9 cellular contexts compared by ENCODE assay signal in the genomic region with DNA sequence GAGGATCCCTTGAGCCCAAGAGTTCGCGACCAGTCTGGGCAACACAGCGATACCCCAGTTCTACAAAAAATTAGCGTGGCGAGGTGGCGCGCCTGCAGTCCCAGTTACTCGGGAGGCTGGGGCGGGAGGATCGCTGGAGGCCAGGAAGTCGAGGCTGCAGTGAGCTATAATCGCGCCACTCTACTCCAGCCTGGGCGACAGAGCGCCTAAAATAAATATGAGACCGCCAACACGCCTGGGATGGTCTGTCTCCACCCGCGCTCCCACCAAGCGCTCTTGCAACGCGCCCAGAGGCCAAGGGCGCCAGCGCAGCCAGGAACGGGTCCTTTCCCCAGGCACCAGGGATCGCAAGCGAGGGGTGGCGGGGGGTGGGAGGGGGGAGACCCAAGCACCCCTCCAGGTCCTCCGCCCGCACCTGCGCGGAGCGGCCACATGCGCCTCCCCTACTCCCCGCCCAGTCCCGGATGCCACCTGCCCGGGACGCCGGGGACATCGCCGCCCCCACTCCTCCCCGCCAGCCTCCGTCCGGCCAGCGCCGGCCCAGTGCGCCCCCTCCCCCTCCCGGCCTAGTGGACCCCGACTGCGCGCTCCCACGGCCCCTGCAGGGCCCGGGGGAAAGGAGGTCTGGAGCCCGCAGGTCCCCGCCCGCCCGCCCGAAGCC. TPM values are rescaled to one million over a fixed set of nuclear protein-coding genes. Genes with fewer than 3 reads are reported as not detected.
DNase-seq lines count a peak whose midpoint lies in the region; ATAC-seq and TF ChIP-seq lines count a peak whose summit lies in the region.
"Had no signal": no experiment of that assay in that cellular context is flagged by ENCODE, and none has a peak within 500 bp of the region (broad histone marks: within the 10 kb centered on the region; RNA-seq: fewer than 3 reads in every experiment).

No MANE protein-coding gene starts in this region.

- H3K27ac Mint-ChIP-seq in T-helper 17 cell, result no peak overlapping the region

- no peaks in the 10 kb centered on the region for H3K9me3 ChIP-seq in T-helper 17 cell (ENCODE audit: control insufficient read depth, low read length, poor library complexity, severe bottlenecking)
- H3K9me3 ChIP-seq in duodenal mucosa (ENCODE audit: control insufficient read depth in 1 of 2, low read length in 2 of 2), result no peaks in the 10 kb centered on the region
- H3K9me3 ChIP-seq in muscle layer of duodenum (ENCODE audit: control insufficient read depth in 1 of 2, low read length in 2 of 2), result no peaks in the 10 kb centered on the region
- H3K9me3 ChIP-seq in uterus, result no peaks in the 10 kb centered on the region

- H3K27me3 Mint-ChIP-seq in T-helper 17 cell, result peaks cover 23% of the 10 kb centered on the region

- peak; percentile 70 for ATAC-seq in HG03159 (IDR thresholded peaks at IDR 0.05; ENCODE audit: unreplicated experiment)
- peak; percentile 75 for ATAC-seq in T-helper 17 cell
- ATAC-seq in HG02840 (IDR thresholded peaks at IDR 0.05; ENCODE audit: low FRiP score, unreplicated experiment), result no peak

- H3K4me3 ChIP-seq in duodenal mucosa (ENCODE audit: low read depth in 1 of 2, low read length in 2 of 2) (peak overlapping the region; percentile 73 to 79), muscle layer of duodenum (ENCODE audit: low read depth in 1 of 2, low read length in 2 of 2) (peak overlapping the region; percentile 44 to 60), uterus (peak overlapping the region; percentile 41 to 72)

- H3K4me1 ChIP-seq in duodenal mucosa (ENCODE audit: control insufficient read depth in 1 of 2, insufficient read depth in 2 of 2, low read length in 2 of 2) (peaks cover 9 to 23% of the 10 kb centered on the region in 2 donors), muscle layer of duodenum (ENCODE audit: control insufficient read depth in 1 of 2, insufficient read depth in 2 of 2, low read length in 2 of 2) (peaks cover 0 to 13% of the 10 kb centered on the region in 2 donors), uterus (peaks cover 0 to 10% of the 10 kb centered on the region in 2 donors)

- H3K36me3 Mint-ChIP-seq in T-helper 17 cell (ENCODE audit: low read depth), result peaks cover 5% of the 10 kb centered on the region

- H3K36me3 ChIP-seq in duodenal mucosa (ENCODE audit: control insufficient read depth in 1 of 2, insufficient read depth in 2 of 2, low read length in 2 of 2) (no peaks in the 10 kb centered on the region), muscle layer of duodenum (ENCODE audit: control insufficient read depth in 1 of 2, insufficient read depth in 2 of 2, low read length in 2 of 2) (no peaks in the 10 kb centered on the region), uterus (no peaks in the 10 kb centered on the region)

- H3K4me1 Mint-ChIP-seq in T-helper 17 cell, result peaks cover 8% of the 10 kb centered on the region

- peaks cover 0 to 3% of the 10 kb centered on the region in 2 donors for H3K27me3 ChIP-seq in duodenal mucosa (ENCODE audit: control insufficient read depth in 1 of 2, insufficient read depth in 2 of 2, low read length in 2 of 2)
- H3K27me3 ChIP-seq in muscle layer of duodenum (ENCODE audit: low read depth, low read length), result no peaks in the 10 kb centered on the region
- H3K27me3 ChIP-seq in uterus, result no peaks in the 10 kb centered on the region

- peak overlapping the region; percentile 77 for H3K4me3 Mint-ChIP-seq in T-helper 17 cell

- TF ChIP-seq POLR2A in uterus (IDR thresholded peaks at IDR 0.05), result no peak

- DNase-seq in stimulated activated CD4-positive, alpha-beta T cell treated with anti-CD3 and anti-CD28 coated beads, Interleukin-15, amount 100 ng/mL, for 24 hours, result peak; percentile 55
- no peak for DNase-seq in stimulated activated CD4-positive, alpha-beta T cell treated with anti-CD3 and anti-CD28 coated beads, Interleukin-2, amount 100 ng/mL, for 48 hours
- DNase-seq in T-helper 17 cell (peak in 1 of 3 donors; percentile 12), uterus (no peak)

- no peak for TF ChIP-seq CTCF in uterus (IDR thresholded peaks at IDR 0.05)

- peak overlapping the region; percentile 82 to 91 for H3K9ac ChIP-seq in duodenal mucosa (ENCODE audit: low read depth in 1 of 2, low read length in 2 of 2)

- intact Hi-C loops in uterus (cut with DNase I; ENCODE audit: low total_unique reads), result no loop called here

- H3K27ac ChIP-seq in duodenal mucosa (ENCODE audit: low read depth, low read length) (peak overlapping the region; percentile 75), muscle layer of duodenum (ENCODE audit: low read length) (peak overlapping the region; percentile 56), uterus (peak overlapping the region in 1 of 2 donors; percentile 48)
- H3K27ac ChIP-seq: epithelial cell of prostate had no signal

RNA-seq across cellular contexts. Expression of a gene that starts 0.4 kb away (rescaled TPM):
- total RNA-seq in T-helper 17 cell, result not detected
- total RNA-seq in uterus, result 10 to 100 TPM in 1 of 4 donors, 1 to 10 TPM in 2, under 1 TPM in 1; under 0.01 to 10.6 (median 5.1) TPM

RNA-seq across cellular contexts. Expression of a gene that starts 16.7 kb away (rescaled TPM):
- total RNA-seq in T-helper 17 cell (1 to 10 TPM; 8.8 to 9.0 TPM), uterus (10 to 100 TPM in 2 of 4 donors, 1 to 10 TPM in 1, under 1 TPM in 1; under 0.01 to 13.1 (median 7.4) TPM)
